Comparison of ENCODE assay signal across 8 cellular contexts in the genomic region with DNA sequence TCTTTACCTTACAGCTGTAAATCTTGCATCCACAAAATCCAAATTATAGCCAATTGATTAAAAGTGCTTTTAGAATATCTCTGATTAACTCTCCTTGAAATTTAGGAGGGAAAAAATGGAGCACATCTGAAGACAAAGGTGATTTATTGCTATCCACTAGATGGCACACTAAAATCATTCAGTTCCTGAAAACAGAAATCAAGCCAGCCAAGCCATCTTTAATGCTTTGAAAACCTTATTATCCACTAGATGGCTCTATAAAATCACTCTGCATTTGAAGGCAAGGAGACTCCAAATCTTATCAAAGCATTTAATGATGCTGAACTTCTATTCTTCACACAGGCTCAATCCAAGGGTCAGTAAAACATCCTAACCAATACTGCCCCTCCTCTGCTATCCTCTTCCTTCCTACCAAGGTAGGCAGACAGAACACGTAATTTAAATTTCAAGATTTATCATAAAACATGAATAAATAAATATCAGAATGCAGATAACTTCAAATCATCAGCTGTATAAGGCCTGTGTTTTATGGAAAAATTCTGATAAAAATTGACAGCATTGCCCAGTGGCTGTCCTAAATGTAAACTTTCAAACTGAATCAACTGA. TPM values are rescaled to one million over a fixed set of nuclear protein-coding genes. Genes with fewer than 3 reads are reported as not detected.
A peak's percentile ranks its signal among the peaks of the same experiment; 100 is the strongest.
DNase-seq lines count a peak whose midpoint lies in the region; ATAC-seq, FAIRE-seq and TF ChIP-seq lines count a peak whose summit lies in the region.

No MANE protein-coding gene starts in this region.

- no peak overlapping the region for H2AFZ ChIP-seq in parathyroid adenoma

- no peaks in the 10 kb centered on the region for H3K27me3 Mint-ChIP-seq in Calu3 (ENCODE audit: unreplicated experiment)

- H3K9me3 Mint-ChIP-seq in Calu3 (ENCODE audit: low read depth, unreplicated experiment): no peaks in the 10 kb centered on the region

- peak; percentile 64 for ATAC-seq in GM19324 (IDR thresholded peaks at IDR 0.05; ENCODE audit: low FRiP score, unreplicated experiment)
- ATAC-seq in HG03135 (IDR thresholded peaks at IDR 0.05; ENCODE audit: unreplicated experiment): peak; percentile 76

- H3K4me2 ChIP-seq in parathyroid adenoma (ENCODE audit: low read length): no peak overlapping the region

- H3K27ac ChIP-seq in parathyroid adenoma: no peak overlapping the region

- DNase-seq in Calu3 (peak; percentile 36), NCI-H2107 treated with DMSO at 0.1 percent for 48 hours (lab: John Stamatoyannopoulos, UW; ENCODE audit: unreplicated experiment) (peak; percentile 99), foreskin melanocyte (peak; percentile 71), posterior vena cava (ENCODE audit: low spot score) (no peak)

- CTCF ChIA-PET in Calu3 (lab: Charles Lee): interaction anchor here (1.0 to 1.5 kb wide), 3 partner anchors 18 to 118 kb away, joined by 8 to 18 read pairs (median 9); a partner anchor contains a TSS

- peak; percentile 97 for FAIRE-seq in TTC549 (lab: Jason Lieb, UNC)

- no peaks in the 10 kb centered on the region for H3K79me2 ChIP-seq in parathyroid adenoma

- no peak overlapping the region for H3K27ac Mint-ChIP-seq in Calu3 (ENCODE audit: unreplicated experiment)

- no TSS peak for BruUV-seq in Calu3 (replicated peaks; lab: Mats Ljungman, UMichigan)

- no peaks in the 10 kb centered on the region for H3K4me1 ChIP-seq in parathyroid adenoma

- no peaks in the 10 kb centered on the region for H3K9me3 ChIP-seq in parathyroid adenoma (ENCODE audit: control insufficient read depth, low read length)

- no peaks in the 10 kb centered on the region for H3K36me3 ChIP-seq in parathyroid adenoma (ENCODE audit: control insufficient read depth, insufficient read depth, low read length)

- no peak overlapping the region for H3K4me3 ChIP-seq in parathyroid adenoma (ENCODE audit: low read depth, low read length)

- no peaks in the 10 kb centered on the region for H3K4me1 Mint-ChIP-seq in Calu3 (ENCODE audit: low read depth, unreplicated experiment)

- intact Hi-C loops in Calu3 (cut with micrococcal nuclease; ENCODE audit: unreplicated experiment): loop anchor here (1.0 to 5.0 kb wide), 4 partner anchors 48 to 800 kb away; a partner anchor contains a TSS
- intact Hi-C loops in posterior vena cava (cut with DNase I): loop anchor here (2.0 to 5.0 kb wide), 2 partner anchors 118 to 120 kb away; no protein-coding TSS in a partner anchor

- no peaks in the 10 kb centered on the region for H3K36me3 Mint-ChIP-seq in Calu3 (ENCODE audit: insufficient read depth, unreplicated experiment)

- TF ChIP-seq CTCF in Calu3 (IDR thresholded peaks at IDR 0.05; ENCODE audit: unreplicated experiment): peak; percentile 81
- peak; percentile 86 for TF ChIP-seq CTCF in parathyroid adenoma (IDR thresholded peaks at IDR 0.05)

- no peaks in the 10 kb centered on the region for H3K27me3 ChIP-seq in parathyroid adenoma (ENCODE audit: control insufficient read depth, insufficient read depth, low read length)

- H3K9ac ChIP-seq in parathyroid adenoma: no peak overlapping the region

- no peak overlapping the region for H3K4me3 Mint-ChIP-seq in Calu3 (ENCODE audit: low read depth, unreplicated experiment)

RNA-seq across cellular contexts. Expression of a gene that starts 48.4 kb away (rescaled TPM):
- 46.5 and 53.8 TPM in 2 replicates for total RNA-seq in Calu3 (2022)
- total RNA-seq in posterior vena cava: 10 to 100 TPM; 42.8 to 44.0 TPM
